ENCODE assay signal across 29 cellular contexts in genomic region chr10:28091913-28092312, GRCh38.
"Had no signal": no experiment of that assay in that cellular context is flagged by ENCODE, and none has a peak within 500 bp of the region (broad histone marks: within the 10 kb centered on the region; RNA-seq: fewer than 3 reads in every experiment).

No MANE protein-coding gene starts in this region.

- H3K27me3 ChIP-seq: left lung, pancreas, tibial nerve, uterus had no signal

- H3K4me1 ChIP-seq: lower lobe of right lung, pancreas, prostate gland, tibial nerve, uterus had no signal

- H3K27ac ChIP-seq: left lung, lower lobe of right lung, pancreas, prostate gland, skin epidermis, tibial nerve, uterus had no signal

- DNase-seq: immature natural killer cell; kidney; left colon; left lung; lower lobe of right lung; mammary epithelial cell; mesenchymal stem cell; naive thymus-derived CD8-positive, alpha-beta T cell; nucleus accumbens; pancreas; posterior cingulate gyrus; retina; right cardiac atrium; stimulated activated CD4-positive, alpha-beta T cell treated with anti-CD3 and anti-CD28 coated beads, Interleukin-12 subunit alpha, Interleukin-12 subunit beta, amount 100 ng/mL, for 4 hours; stimulated activated CD4-positive, alpha-beta T cell treated with anti-CD3 and anti-CD28 coated beads, Interleukin-15, amount 100 ng/mL, for 24 hours; stimulated activated CD4-positive, alpha-beta T cell treated with anti-CD3 and anti-CD28 coated beads, Interleukin-2, amount 100 ng/mL, for 24 hours; stimulated activated CD4-positive, alpha-beta T cell treated with anti-CD3 and anti-CD28 coated beads, Interleukin-4, amount 100 ng/mL, for 1 hour; stimulated activated naive B cell treated with anti-CD40 and anti-IgM and Interleukin-4, amounts not matched to agents 10 μg/mL and 1 μg/mL and 100 μg/mL, for 72 hours; stimulated activated naive CD8-positive, alpha-beta T cell treated with anti-CD3 and anti-CD28 coated beads, Interleukin-15, amount 100 ng/mL, for 72 hours; substantia nigra; uterus had no signal

- H3K27me3 Mint-ChIP-seq: naive thymus-derived CD8-positive, alpha-beta T cell; stimulated activated naive B cell treated with anti-CD40 and anti-IgM and Interleukin-4, amounts not matched to agents 10 μg/mL and 1 μg/mL and 100 μg/mL, for 72 hours; stimulated activated naive CD8-positive, alpha-beta T cell treated with anti-CD3 and anti-CD28 coated beads, Interleukin-15, amount 100 ng/mL, for 72 hours; type B pancreatic cell had no signal

- H3K9me3 Mint-ChIP-seq: stimulated activated naive B cell treated with anti-CD40 and anti-IgM and Interleukin-4, amounts not matched to agents 10 μg/mL and 1 μg/mL and 100 μg/mL, for 72 hours; type B pancreatic cell had no signal

- H3K4me3 ChIP-seq: left lung, lower lobe of right lung, pancreas, prostate gland, skin epidermis, tibial nerve, uterus had no signal

- H3K4me1 Mint-ChIP-seq: naive thymus-derived CD8-positive, alpha-beta T cell; stimulated activated naive B cell treated with anti-CD40 and anti-IgM and Interleukin-4, amounts not matched to agents 10 μg/mL and 1 μg/mL and 100 μg/mL, for 72 hours had no signal

- ATAC-seq: left colon; left lung; lower lobe of right lung; naive thymus-derived CD8-positive, alpha-beta T cell; pancreas; right cardiac atrium; sciatic nerve; stimulated activated naive B cell treated with anti-CD40 and anti-IgM and Interleukin-4, amounts not matched to agents 10 μg/mL and 1 μg/mL and 100 μg/mL, for 72 hours; stimulated activated naive CD8-positive, alpha-beta T cell treated with anti-CD3 and anti-CD28 coated beads, Interleukin-15, amount 100 ng/mL, for 72 hours had no signal

- H3K36me3 ChIP-seq: lower lobe of right lung, pancreas, prostate gland, uterus had no signal

- H3K4me3 Mint-ChIP-seq: immature natural killer cell; naive thymus-derived CD8-positive, alpha-beta T cell; nephron; neural crest cell; stimulated activated naive B cell treated with anti-CD40 and anti-IgM and Interleukin-4, amounts not matched to agents 10 μg/mL and 1 μg/mL and 100 μg/mL, for 72 hours; stimulated activated naive CD8-positive, alpha-beta T cell treated with anti-CD3 and anti-CD28 coated beads, Interleukin-15, amount 100 ng/mL, for 72 hours; type B pancreatic cell had no signal

- FAIRE-seq: islet of Langerhans, kidney, pancreas had no signal

- H3K27ac Mint-ChIP-seq: immature natural killer cell; naive thymus-derived CD8-positive, alpha-beta T cell; nephron; stimulated activated naive B cell treated with anti-CD40 and anti-IgM and Interleukin-4, amounts not matched to agents 10 μg/mL and 1 μg/mL and 100 μg/mL, for 72 hours; stimulated activated naive CD8-positive, alpha-beta T cell treated with anti-CD3 and anti-CD28 coated beads, Interleukin-15, amount 100 ng/mL, for 72 hours; type B pancreatic cell had no signal

- H3K9me3 ChIP-seq: left lung, lower lobe of right lung, pancreas, prostate gland, tibial nerve, uterus had no signal
